In the genomic region with DNA sequence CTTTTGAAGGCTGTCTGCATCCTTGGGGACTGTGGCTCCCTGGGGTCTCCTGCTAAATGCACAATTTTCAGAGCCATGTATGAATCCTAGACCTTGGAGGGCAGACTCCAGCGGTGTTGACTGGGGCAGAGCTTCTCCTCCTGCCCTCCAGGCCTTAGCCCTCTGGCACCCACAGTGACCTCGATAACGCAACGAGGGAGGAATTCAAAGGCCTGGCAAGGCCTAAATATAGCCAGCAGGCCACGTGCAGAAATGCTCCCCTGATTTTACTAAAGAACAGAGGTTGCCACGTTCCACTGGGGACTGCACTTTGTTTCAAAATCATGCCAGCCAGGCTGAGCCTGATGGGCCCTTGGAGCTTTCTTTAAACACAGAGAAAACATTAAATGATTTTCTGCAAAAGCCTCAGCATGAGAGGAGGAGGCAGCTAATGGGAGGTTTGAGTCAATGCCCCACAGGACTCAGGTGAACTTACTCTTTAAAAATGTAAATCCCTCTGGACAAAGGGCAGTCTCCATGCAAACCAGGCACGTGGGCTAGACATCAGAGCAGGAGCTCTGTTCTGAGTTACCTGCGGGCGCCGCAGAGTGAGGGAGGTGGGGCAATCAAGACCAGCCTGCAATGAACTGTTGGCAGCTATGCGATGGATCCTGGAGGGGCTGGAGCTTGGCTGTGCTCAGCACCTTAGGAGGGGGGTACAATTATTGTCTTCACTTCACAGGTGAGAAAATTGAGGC, we compare ENCODE assay signal across 30 cellular contexts. TPM values are rescaled to one million over a fixed set of nuclear protein-coding genes. Genes with fewer than 3 reads are reported as not detected.
DNase-seq lines count a peak whose midpoint lies in the region; ATAC-seq, FAIRE-seq and TF ChIP-seq lines count a peak whose summit lies in the region.
"Had no signal": no experiment of that assay in that cellular context is flagged by ENCODE, and none has a peak within 500 bp of the region (broad histone marks: within the 10 kb centered on the region; RNA-seq: fewer than 3 reads in every experiment).

No MANE protein-coding gene starts in this region.

- H3K4me3 ChIP-seq in right cardiac atrium (ENCODE audit: low read length), result no peak overlapping the region
- H3K4me3 ChIP-seq in H1 (ENCODE audit: extremely low read depth in 1 of 4, insufficient read depth in 2 of 4, low read depth in 3 of 4, low read length in 4 of 4), result no peak overlapping the region
- no peak overlapping the region for H3K4me3 ChIP-seq in hepatocyte
- H3K4me3 ChIP-seq in testis, result no peak overlapping the region
- H3K4me3 ChIP-seq: MG63, PC-9, SK-N-MC had no signal

- H3K18ac ChIP-seq in H1 (ENCODE audit: extremely low read depth, low read length), result no peak overlapping the region; the same call in 1 of the 2 replicates

- H3K9me3 Mint-ChIP-seq in activated naive CD4-positive, alpha-beta T cell treated with anti-CD3 and anti-CD28 coated beads, Interleukin-2, amount 50 U/mL, for 72 hours, result no peaks in the 10 kb centered on the region

- no peak for TF ChIP-seq EP300 in H1 (IDR thresholded peaks at IDR 0.05; ENCODE audit: borderline replicate concordance in 1 of 2, low read depth in 2 of 2, low read length in 2 of 2)

- H3K79me1 ChIP-seq in H1 (ENCODE audit: low read depth, low read length), result no peaks in the 10 kb centered on the region; the same call in 1 of the 2 replicates

- no peak overlapping the region for H3K14ac ChIP-seq in H1 (ENCODE audit: insufficient read length)

- H3K36me3 ChIP-seq in H1 (ENCODE audit: control insufficient read depth in 2 of 4, insufficient read depth in 4 of 4, low read length in 3 of 4) (no peaks in the 10 kb centered on the region), hepatocyte (replicated peaks; ENCODE audit: insufficient read depth, low read depth) (no peaks in the 10 kb centered on the region), testis (ENCODE audit: low read depth, missing control alignments) (no peaks in the 10 kb centered on the region)
- H3K36me3 ChIP-seq: BE2C, MG63 had no signal

- ATAC-seq in Right ventricle myocardium superior (ENCODE audit: poor library complexity) (peak; percentile 95), right cardiac atrium (no peak), HG03175 (IDR thresholded peaks at IDR 0.05; ENCODE audit: unreplicated experiment) (no peak)
- no peak for ATAC-seq in activated naive CD4-positive, alpha-beta T cell treated with anti-CD3 and anti-CD28 coated beads, Interleukin-2, amount 50 U/mL, for 72 hours
- ATAC-seq: HCT116 had no signal

- intact Hi-C loops in Right ventricle myocardium superior (cut with DNase I), result no loop called here
- intact Hi-C loops in right cardiac atrium (cut with DNase I), result no loop called here
- intact Hi-C loops in testis (cut with DNase I; ENCODE audit: low total_unique reads), result no loop called here

- no peak for TF ChIP-seq RAD21 in H1 (IDR thresholded peaks at IDR 0.05 in 1 of 2, conservative IDR thresholded peaks at IDR 0.05 in 1 of 2; ENCODE audit: low read depth in 2 of 2, low read length in 2 of 2)

- H3K23ac ChIP-seq in H1 (ENCODE audit: insufficient read length), result no peak overlapping the region

- no peak overlapping the region; the same call in 1 of the 2 replicates for H2BK12ac ChIP-seq in H1 (ENCODE audit: low read depth, low read length)

- H2AFZ ChIP-seq in H1 (ENCODE audit: low read length), result no peak overlapping the region
- H2AFZ ChIP-seq in hepatocyte, result no peak overlapping the region
- H2AFZ ChIP-seq: PC-9 had no signal

- no peak overlapping the region for H3K9ac ChIP-seq in H1 (replicated peaks in 1 of 4; ENCODE audit: extremely low read depth in 1 of 4, low read depth in 3 of 4, low read length in 3 of 4)

- 0 out of 2 replicates have a peak overlapping the region, but pooled peaks have one; percentile 23 for H2BK15ac ChIP-seq in H1 (ENCODE audit: low read length)

- H4K20me1 ChIP-seq in H1 (replicated peaks in 1 of 2; ENCODE audit: control insufficient read depth in 1 of 2, insufficient read depth in 2 of 2, low read length in 2 of 2), result no peaks in the 10 kb centered on the region
- no peaks in the 10 kb centered on the region for H4K20me1 ChIP-seq in hepatocyte (ENCODE audit: insufficient read depth, poor library complexity, severe bottlenecking)

- H3K23me2 ChIP-seq in H1 (ENCODE audit: low read depth, low read length), result no peaks in the 10 kb centered on the region

- H3K79me2 ChIP-seq in H1 (ENCODE audit: control insufficient read depth in 1 of 2, insufficient read depth in 2 of 2, low read length in 2 of 2) (no peaks in the 10 kb centered on the region), hepatocyte (no peaks in the 10 kb centered on the region)

- H4K8ac ChIP-seq in H1 (ENCODE audit: extremely low read depth, insufficient read depth, low read length), result no peak overlapping the region

- H3K36me3 Mint-ChIP-seq in activated naive CD4-positive, alpha-beta T cell treated with anti-CD3 and anti-CD28 coated beads, Interleukin-2, amount 50 U/mL, for 72 hours, result no peaks in the 10 kb centered on the region
- H3K36me3 Mint-ChIP-seq: CD4-positive, CD25-positive, alpha-beta regulatory T cell had no signal

- no peak for TF ChIP-seq POLR2A in H1 (IDR thresholded peaks at IDR 0.05; ENCODE audit: control extremely low read depth in 1 of 2, low read depth in 2 of 2, low read length in 2 of 2)
- no peak for TF ChIP-seq POLR2A in testis (IDR thresholded peaks at IDR 0.05)

- POLR2A ChIA-PET in H1 (lab: Charles Lee; ENCODE audit: partially characterized antibody), result no interaction called here
- POLR2A ChIA-PET in RWPE1 (lab: Yijun Ruan, JAX; ENCODE audit: low non-redundant PET), result no interaction called here

- CTCF ChIA-PET in H1 (lab: Charles Lee; ENCODE audit: partially characterized antibody), result interaction anchor here (1.1 to 2.3 kb wide), 7 partner anchors 11 to 489 kb away, joined by 3 to 11 read pairs (median 5); no protein-coding TSS in a partner anchor
- CTCF ChIA-PET in RWPE1 (lab: Yijun Ruan, JAX), result no interaction called here

- no peak overlapping the region for H4K5ac ChIP-seq in H1 (ENCODE audit: insufficient read length, low read depth, low read length)

- peak overlapping the region; percentile 5 for H4K91ac ChIP-seq in H1 (replicated peaks; ENCODE audit: insufficient read length, low read length)

- H3K9me2 ChIP-seq in hepatocyte (replicated peaks; ENCODE audit: insufficient read depth), result no peaks in the 10 kb centered on the region

- FAIRE-seq in H1 (lab: Jason Lieb, UNC), result no peak
- FAIRE-seq: GM19239 had no signal

- H3K9me3 ChIP-seq in right cardiac atrium (ENCODE audit: control insufficient read depth, low read length), result no peaks in the 10 kb centered on the region
- H3K9me3 ChIP-seq in H1 (ENCODE audit: insufficient read depth in 2 of 2, low read depth in 1 of 2, low read length in 1 of 2), result no peaks in the 10 kb centered on the region
- no peaks in the 10 kb centered on the region for H3K9me3 ChIP-seq in hepatocyte (ENCODE audit: low read depth)
- H3K9me3 ChIP-seq in testis, result no peaks in the 10 kb centered on the region
- H3K9me3 ChIP-seq: BE2C, MG63 had no signal

- no peak overlapping the region for H3K4me2 ChIP-seq in H1 (ENCODE audit: insufficient read depth in 1 of 2, low read depth in 2 of 2, low read length in 2 of 2)
- no peak overlapping the region for H3K4me2 ChIP-seq in hepatocyte
- H3K4me2 ChIP-seq: PC-9 had no signal

- H2BK5ac ChIP-seq in H1 (ENCODE audit: low read depth, low read length), result no peak overlapping the region

- 55% methylated on average over 11 of the region's 11 CpGs for WGBS in right cardiac atrium
- WGBS in H1 (ENCODE audit: extremely low coverage in 1 of 2, insufficient coverage in 1 of 2, insufficient read length in 1 of 2, insufficient replicate concordance in 2 of 2, low coverage in 1 of 2, low lambda C conversion rate in 2 of 2, missing lambda C conversion rate in 1 of 2), 2 experiments, result 74% methylated on average over 11 of the region's 11 CpGs; no CpG with 5 or more reads in 1 of the 2 experiments
- 68% methylated on average over 11 of the region's 11 CpGs for WGBS in hepatocyte (ENCODE audit: low lambda C conversion rate, missing lambda C conversion rate)
- WGBS in testis, 2 donors, result 74 to 78% methylated on average over 11 of the region's 11 CpGs

- no peak overlapping the region for H2BK120ac ChIP-seq in H1 (replicated peaks; ENCODE audit: low read depth, low read length)

- H3K4ac ChIP-seq in H1 (replicated peaks; ENCODE audit: insufficient read length, low read depth, low read length), result no peak overlapping the region

- no peak overlapping the region for H3K56ac ChIP-seq in H1 (replicated peaks; ENCODE audit: insufficient read length, low read depth, low read length)

- no peak overlapping the region for H2AK5ac ChIP-seq in H1 (ENCODE audit: low read depth, low read length)

- no peak for TF ChIP-seq CTCF in H1 (IDR thresholded peaks at IDR 0.05; ENCODE audit: control extremely low read depth in 1 of 3, insufficient read depth in 1 of 3, low read depth in 1 of 3, low read length in 3 of 3)
- no peak for TF ChIP-seq CTCF in hepatocyte (IDR thresholded peaks at IDR 0.05; ENCODE audit: poor library complexity)
- no peak for TF ChIP-seq CTCF in testis (IDR thresholded peaks at IDR 0.05)
- TF ChIP-seq CTCF in RWPE1 (conservative IDR thresholded peaks at IDR 0.05; ENCODE audit: low read depth), result no peak

- no peak overlapping the region for H3K27ac Mint-ChIP-seq in activated naive CD4-positive, alpha-beta T cell treated with anti-CD3 and anti-CD28 coated beads, Interleukin-2, amount 50 U/mL, for 72 hours
- H3K27ac Mint-ChIP-seq: CD4-positive, CD25-positive, alpha-beta regulatory T cell had no signal

- no peaks in the 10 kb centered on the region for H3K27me3 ChIP-seq in right cardiac atrium (ENCODE audit: control insufficient read depth, insufficient read depth)
- H3K27me3 ChIP-seq in H1 (replicated peaks in 1 of 4; ENCODE audit: control insufficient read depth in 3 of 4, extremely low read depth in 1 of 4, insufficient read depth in 3 of 4, low read length in 3 of 4), result no peaks in the 10 kb centered on the region; a peak in 1 of 7 replicates
- no peaks in the 10 kb centered on the region for H3K27me3 ChIP-seq in hepatocyte
- H3K27me3 ChIP-seq in testis, result no peaks in the 10 kb centered on the region
- H3K27me3 ChIP-seq: BE2C, MG63 had no signal

- H3K27ac ChIP-seq in right cardiac atrium (ENCODE audit: low read length), result no peak overlapping the region
- no peak overlapping the region; the same call in 1 of the 2 replicates for H3K27ac ChIP-seq in H1 (ENCODE audit: low read depth, low read length)
- no peak overlapping the region for H3K27ac ChIP-seq in hepatocyte
- H3K27ac ChIP-seq in testis, result no peak overlapping the region
- H3K27ac ChIP-seq in RWPE1, result no peak overlapping the region
- H3K27ac ChIP-seq: PC-9, SK-N-MC had no signal

- H3K4me1 ChIP-seq in right cardiac atrium (ENCODE audit: control insufficient read depth, insufficient read depth, low read length) (no peaks in the 10 kb centered on the region), H1 (replicated peaks in 1 of 4; ENCODE audit: control insufficient read depth in 3 of 4, insufficient read depth in 4 of 4, low read length in 3 of 4) (peaks cover 0 to 11% (median 8%) of the 10 kb centered on the region in 4 experiments; a peak in 4 of 7 replicates), hepatocyte (ENCODE audit: insufficient read depth) (no peaks in the 10 kb centered on the region), testis (peaks cover 2% of the 10 kb centered on the region)
- H3K4me1 ChIP-seq: BE2C had no signal

- no peak for DNase-seq in Right ventricle myocardium superior
- no peak for DNase-seq in right cardiac atrium
- no peak for DNase-seq in H1 (ENCODE audit: low read depth in 1 of 2, low spot score in 2 of 2)
- peak; percentile 48 for DNase-seq in hepatocyte (ENCODE audit: low spot score)
- DNase-seq in testis, result peak; percentile 54
- no peak for DNase-seq in RWPE1 (ENCODE audit: low spot score)
- DNase-seq in activated naive CD4-positive, alpha-beta T cell treated with anti-CD3 and anti-CD28 coated beads, Interleukin-2, amount 50 U/mL, for 72 hours (ENCODE audit: low spot score in 2 of 2), result no peak
- DNase-seq: 8988T; ACHN; BE2C; CD4-positive, CD25-positive, alpha-beta regulatory T cell; DMS153; IMR-90; KG1; MG63; NCI-H1105 treated with DMSO at 0.1 percent for 48 hours; NCI-H146; NCI-H1930; NCI-H2107; NCI-H524; NCI-H82; NK-92 treated with Interleukin-12 subunit alpha and Interleukin-12 subunit beta, amount 100 ng/mL, for 24 hours; PC-9; SIG-M5 had no signal

- H2BK20ac ChIP-seq in H1 (ENCODE audit: low read length), result 0 out of 2 replicates have a peak overlapping the region, but pooled peaks have one; percentile 56

RNA-seq across cellular contexts. Expression of a gene that starts 28.0 kb away (rescaled TPM):
- total RNA-seq in Right ventricle myocardium superior (0.91 TPM), right cardiac atrium (1 to 10 TPM in 3 of 4 donors, under 1 TPM in 1; 0.95 to 1.8 (median 1.6) TPM), hepatocyte (under 0.01 TPM in 1 of 2 replicates, not detected in the other), testis (1 to 10 TPM; 3.1 to 6.3 TPM)
- polyA plus RNA-seq in right cardiac atrium (1.6 TPM), H1 (2011; rRNA removed) (2.1 and 2.5 TPM in 2 replicates), hepatocyte (not detected in 2 replicates), testis (ENCODE audit: insufficient read depth, low read depth, low replicate concordance) (0.99 TPM)
- 3.4 and 3.7 TPM in 2 replicates for total RNA-seq in H1 (2021; fragmentation: NEBNext Ultra II Directional; extraction: Animal tissue kit (Norgen Biotek cat#: 25700))
- polyA plus RNA-seq in H1 (2011; cell fraction: cytosol; rRNA removed), result 1.9 TPM
- polyA plus RNA-seq in H1 (2011; cell fraction: nucleus; rRNA removed), result 3.8 TPM
- polyA plus RNA-seq in H1 (2012, experiment 1 of 2), result 1.5 to 1.9 TPM (median 1.8 TPM) in 4 replicates
- polyA plus RNA-seq in H1 (2012, experiment 2 of 2), result 0.63 TPM
- polyA plus RNA-seq in H1 (2013, experiment 1 of 2), result 2.3 TPM
- 2.1 TPM for polyA plus RNA-seq in H1 (2013, experiment 2 of 2)
- polyA minus RNA-seq in H1 (2011; rRNA and poly(A)+ RNA removed), result 7.3 and 7.4 TPM in 2 replicates
- polyA minus RNA-seq in H1 (2011; cell fraction: cytosol; rRNA and poly(A)+ RNA removed), result 1.8 TPM
- 2.9 TPM for polyA minus RNA-seq in H1 (2011; cell fraction: nucleus; rRNA and poly(A)+ RNA removed)
- not detected for total RNA-seq in activated naive CD4-positive, alpha-beta T cell treated with anti-CD3 and anti-CD28 coated beads, Interleukin-2, amount 50 U/mL, for 72 hours
- total RNA-seq: CD4-positive, CD25-positive, alpha-beta regulatory T cell; H4; IMR-90; PC-9; RPMI7951 had no signal
- polyA plus RNA-seq: CD4-positive, CD25-positive, alpha-beta regulatory T cell; IMR-90 had no signal

Comparison
In these comparisons a context has a peak if more than half of its experiments do, and no peak if none do; other contexts are left out.
1. DNase-seq: peak in hepatocyte (single experiment) and testis (single experiment); none in Right ventricle myocardium superior (single experiment), right cardiac atrium (0 of 3), H1 (0 of 2), RWPE1 (single experiment) and activated naive CD4-positive, alpha-beta T cell treated with anti-CD3 and anti-CD28 coated beads, Interleukin-2, amount 50 U/mL, for 72 hours (0 of 2).